1 cellular context compared by ENCODE assay signal in genomic region chr13:113361406-113361805, GRCh38.
TF ChIP-seq lines count a peak whose summit lies in the region.

No MANE protein-coding gene starts in this region.

TF ChIP-seq in GM23338, 12 proteins besides CTCF, POLR2A, EP300 and RAD21 (continued from another document):
- TF ChIP-seq REST (IDR thresholded peaks at IDR 0.05; ENCODE audit: unreplicated experiment) (no peak), ZNF331 (CRISPR knock-in tag; IDR thresholded peaks at IDR 0.05; ENCODE audit: low read depth) (no peak), ZNF114 (CRISPR knock-in tag; IDR thresholded peaks at IDR 0.05) (no peak), EZH2phosphoT487 (IDR thresholded peaks at IDR 0.05; ENCODE audit: unreplicated experiment) (no peak), ZNF462 (CRISPR knock-in tag; IDR thresholded peaks at IDR 0.05) (no peak), STAT1 (IDR thresholded peaks at IDR 0.05; ENCODE audit: unreplicated experiment) (no peak), EZH2 (IDR thresholded peaks at IDR 0.05; ENCODE audit: low read depth, unreplicated experiment) (no peak), CREB1 (CRISPR knock-in tag; IDR thresholded peaks at IDR 0.05; ENCODE audit: low read depth) (no peak), POLR2AphosphoS5 (IDR thresholded peaks at IDR 0.05; ENCODE audit: low read depth) (no peak), JUNB (IDR thresholded peaks at IDR 0.05; ENCODE audit: unreplicated experiment) (no peak), NANOG (IDR thresholded peaks at IDR 0.05; ENCODE audit: borderline replicate concordance) (no peak)
